ENCODE assay signal across 14 cellular contexts in the genomic region with DNA sequence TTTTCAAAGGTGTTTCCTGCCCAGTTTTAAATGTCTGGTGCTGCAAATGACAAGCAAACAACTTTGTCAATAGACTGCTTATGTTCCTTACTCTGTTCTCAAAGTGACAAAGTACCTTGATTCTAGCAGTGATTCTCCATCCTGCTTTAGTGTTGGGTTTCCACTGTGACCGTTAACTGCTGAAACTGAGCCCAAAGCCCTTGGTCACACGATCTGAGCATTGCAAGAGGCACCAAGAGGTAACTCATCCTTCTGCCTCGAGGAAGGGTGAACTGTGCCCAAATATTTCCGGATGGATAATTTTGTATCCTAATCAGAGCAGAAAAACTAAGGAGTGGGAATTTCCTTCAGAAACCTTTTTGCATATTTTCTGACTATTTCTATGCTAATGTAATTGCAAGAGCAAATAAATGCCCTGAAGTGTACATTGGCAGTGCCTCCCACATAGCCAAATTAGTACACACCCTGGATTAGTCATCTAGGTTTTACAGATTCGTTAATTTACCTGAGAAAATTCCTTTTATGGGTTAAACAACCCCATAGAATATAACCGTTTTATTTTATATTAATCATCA. TPM values are rescaled to one million over a fixed set of nuclear protein-coding genes. Genes with fewer than 3 reads are reported as not detected.
A peak's percentile ranks its signal among the peaks of the same experiment; 100 is the strongest.
DNase-seq lines count a peak whose midpoint lies in the region; ATAC-seq and TF ChIP-seq lines count a peak whose summit lies in the region.
"Had no signal": no experiment of that assay in that cellular context is flagged by ENCODE, and none has a peak within 500 bp of the region (broad histone marks: within the 10 kb centered on the region; RNA-seq: fewer than 3 reads in every experiment).

No MANE protein-coding gene starts in this region.

- H3K79me2 ChIP-seq in mammary epithelial cell (ENCODE audit: insufficient read depth, low read length) = no peaks in the 10 kb centered on the region

- dilution Hi-C loops in mammary epithelial cell (cut with HindIII; ENCODE audit: low sequenced_read_pairs) = no loop called here

- no peaks in the 10 kb centered on the region for H4K20me1 ChIP-seq in mammary epithelial cell (ENCODE audit: insufficient read depth, low read length)

- no peak overlapping the region for H3K4me3 ChIP-seq in mammary epithelial cell (replicated peaks in 1 of 3; ENCODE audit: insufficient read depth in 1 of 3, low read depth in 2 of 3, low read length in 3 of 3)
- H3K4me3 ChIP-seq in breast epithelium = no peak overlapping the region

- BruUV-seq in mammary epithelial cell (replicated peaks; lab: Mats Ljungman, UMichigan) = no TSS peak

- H3K27ac ChIP-seq in mammary epithelial cell (ENCODE audit: insufficient read depth, low read depth, low read length) (no peak overlapping the region), breast epithelium (no peak overlapping the region)

- CTCF ChIA-PET in mammary epithelial cell (lab: Charles Lee; ENCODE audit: low non-redundant PET) = no interaction called here

- peak; percentile 32 for DNase-seq in mammary epithelial cell
- no peak for DNase-seq in breast epithelium (ENCODE audit: low spot score in 2 of 2)
- peak; percentile 7 for DNase-seq in astrocyte of the hippocampus (ENCODE audit: low read depth, low spot score)
- no peak for DNase-seq in left lobe of liver (ENCODE audit: low spot score)
- DNase-seq in islet precursor cell = no peak
- DNase-seq in omental fat pad (ENCODE audit: low spot score) = no peak
- DNase-seq: AML-193, Caco-2, NCI-H1048, NCI-H1694 treated with DMSO at 0.1 percent for 48 hours, NCI-H226, NCI-H82, SIG-M5 had no signal

- H3K27me3 ChIP-seq in mammary epithelial cell (ENCODE audit: insufficient read depth, low read length) (no peaks in the 10 kb centered on the region), breast epithelium (no peaks in the 10 kb centered on the region)

- H3K4me2 ChIP-seq in mammary epithelial cell (ENCODE audit: insufficient read depth, low read depth, low read length) = peak overlapping the region; percentile 41

- in situ Hi-C loops in mammary epithelial cell (cut with MboI; ENCODE audit: low sequenced_read_pairs in 2 of 2) = no loop called here

- H3K9me3 ChIP-seq in mammary epithelial cell (replicated peaks; ENCODE audit: insufficient read depth, low read length) = no peaks in the 10 kb centered on the region
- no peaks in the 10 kb centered on the region for H3K9me3 ChIP-seq in breast epithelium
- H3K9me3 ChIP-seq: Caco-2 had no signal

- peaks cover 4% of the 10 kb centered on the region for H3K4me1 ChIP-seq in mammary epithelial cell (ENCODE audit: insufficient read depth, low read length)
- H3K4me1 ChIP-seq in breast epithelium = no peaks in the 10 kb centered on the region
- H3K4me1 ChIP-seq: Caco-2 had no signal

- intact Hi-C loops in mammary epithelial cell (cut with micrococcal nuclease) = no loop called here
- intact Hi-C loops in breast epithelium (cut with DNase I; ENCODE audit: low total_unique reads) = no loop called here

- H3K36me3 ChIP-seq in mammary epithelial cell (ENCODE audit: insufficient read depth, low read length) (no peaks in the 10 kb centered on the region), breast epithelium (no peaks in the 10 kb centered on the region)

- H3K9ac ChIP-seq in mammary epithelial cell (ENCODE audit: insufficient read depth, low read length) = no peak overlapping the region

- no peak for TF ChIP-seq POLR2A in breast epithelium (IDR thresholded peaks at IDR 0.05)

- ATAC-seq in left lobe of liver (peak; percentile 29), GM18511 (IDR thresholded peaks at IDR 0.05; ENCODE audit: unreplicated experiment) (no peak), omental fat pad (ENCODE audit: low FRiP score) (no peak)

- 6% methylated on average over 6 of the region's 6 CpGs for WGBS in mammary epithelial cell (ENCODE audit: low coverage, missing lambda C conversion rate)

- TF ChIP-seq CTCF in mammary epithelial cell (conservative IDR thresholded peaks at IDR 0.05 in 1 of 2, IDR thresholded peaks at IDR 0.05 in 1 of 2; ENCODE audit: extremely low read depth in 1 of 2, insufficient read depth in 1 of 2, low read depth in 1 of 2, low read length in 2 of 2) (no peak), breast epithelium (IDR thresholded peaks at IDR 0.05) (no peak), omental fat pad (IDR thresholded peaks at IDR 0.05) (no peak)

- peak overlapping the region; percentile 65 for H2AFZ ChIP-seq in mammary epithelial cell (ENCODE audit: low read depth, low read length)

RNA-seq across cellular contexts. Expression of gene COBLL1, which starts 31.6 kb away (rescaled TPM):
- total RNA-seq in mammary epithelial cell (10 to 100 TPM; 35.0 to 53.7 TPM), breast epithelium (10 to 100 TPM; 43.6 to 92.8 (median 75.8) TPM), left lobe of liver (75.0 TPM), omental fat pad (100 to 1,000 TPM in 1 of 4 donors, 10 to 100 TPM in 3; 38.1 to 114 (median 68.5) TPM)
- 10.0 TPM for polyA plus RNA-seq in mammary epithelial cell
- polyA minus RNA-seq in mammary epithelial cell = 36.4 TPM

Comparison
In these comparisons a context has a peak if more than half of its experiments do, and no peak if none do; other contexts are left out.
1. DNase-seq: peak in mammary epithelial cell (single experiment) and astrocyte of the hippocampus (single experiment); none in breast epithelium (0 of 2), left lobe of liver (single experiment), islet precursor cell (single experiment) and omental fat pad (single experiment).